ENCODE assay signal across 15 cellular contexts in the genomic region with DNA sequence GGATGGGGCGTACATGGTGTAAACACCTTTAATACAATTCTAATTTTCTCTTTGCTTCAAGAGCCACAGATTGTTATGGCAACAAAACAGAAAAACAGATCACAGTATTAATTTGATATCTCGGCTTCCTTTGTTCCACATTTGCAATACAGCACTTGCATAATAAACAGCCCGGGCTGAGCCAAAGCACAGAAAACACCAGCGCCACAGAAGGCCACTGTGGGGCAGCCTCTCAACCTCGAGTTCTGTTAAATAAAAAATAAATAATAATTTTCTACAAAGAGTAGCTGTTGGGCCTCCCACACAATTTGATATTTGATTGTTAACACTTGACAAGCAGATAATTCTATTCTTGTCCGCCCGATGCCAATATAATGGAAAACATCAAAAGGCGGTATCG.
DNase-seq lines count a peak whose midpoint lies in the region; ATAC-seq and TF ChIP-seq lines count a peak whose summit lies in the region.
"Had no signal": no experiment of that assay in that cellular context is flagged by ENCODE, and none has a peak within 500 bp of the region (broad histone marks: within the 10 kb centered on the region; RNA-seq: fewer than 3 reads in every experiment).

No MANE protein-coding gene starts in this region.

- in situ Hi-C loops in mammary epithelial cell (cut with MboI; ENCODE audit: low sequenced_read_pairs in 2 of 2): no loop called here

- no peak for TF ChIP-seq POLR2A in ovary (IDR thresholded peaks at IDR 0.05)

- ATAC-seq in right cardiac atrium (peak in 1 of 2 donors; percentile 64), left ventricle myocardium superior (no peak)

- TF ChIP-seq EP300 in ovary (IDR thresholded peaks at IDR 0.05): no peak

- H3K4me2 ChIP-seq in mammary epithelial cell (ENCODE audit: insufficient read depth, low read depth, low read length): no peak overlapping the region
- H3K4me2 ChIP-seq: BLaER1 treated with 17β-estradiol and CSF1 and Interleukin-3, amounts not matched to agents 10 nM and 100 nM had no signal

- DNase-seq in right cardiac atrium: peak in 2 of 3 donors; percentile 64
- DNase-seq in left ventricle myocardium superior: no peak
- DNase-seq in choroid plexus epithelial cell (ENCODE audit: low read depth): peak; percentile 5
- peak in 4 of 5 donors; percentile 49 to 73 (median 66) for DNase-seq in ovary
- DNase-seq in HPDE6-E6E7 (ENCODE audit: extremely low spot score): no peak
- DNase-seq in NCI-H524 (lab: John Stamatoyannopoulos, UW): no peak
- no peak for DNase-seq in GDM1 (lab: John Stamatoyannopoulos, UW)
- DNase-seq in mammary epithelial cell: no peak
- DNase-seq: Karpas-422, NCI-H1105 treated with DMSO at 0.1 percent for 48 hours, NCI-H187, NCI-H69, OCI-M1 had no signal

- CTCF ChIA-PET in mammary epithelial cell (lab: Charles Lee; ENCODE audit: low non-redundant PET): no interaction called here

- H3K4me3 ChIP-seq in right cardiac atrium (ENCODE audit: low read length) (no peak overlapping the region), choroid plexus epithelial cell (ENCODE audit: low read depth, low read length) (no peak overlapping the region), ovary (no peak overlapping the region), mammary epithelial cell (replicated peaks in 1 of 3; ENCODE audit: insufficient read depth in 1 of 3, low read depth in 2 of 3, low read length in 3 of 3) (no peak overlapping the region)
- H3K4me3 ChIP-seq: BLaER1 treated with 17β-estradiol and CSF1 and Interleukin-3, amounts not matched to agents 10 nM and 100 nM had no signal

- H3K79me2 ChIP-seq in mammary epithelial cell (ENCODE audit: insufficient read depth, low read length): no peaks in the 10 kb centered on the region

- intact Hi-C loops in right cardiac atrium (cut with DNase I) (no loop called here), left ventricle myocardium superior (cut with micrococcal nuclease) (no loop called here), ovary (cut with DNase I) (no loop called here), mammary epithelial cell (cut with micrococcal nuclease) (no loop called here)

- no peak overlapping the region for H2AFZ ChIP-seq in mammary epithelial cell (ENCODE audit: low read depth, low read length)

- no peak overlapping the region for H3K27ac ChIP-seq in right cardiac atrium (ENCODE audit: low read length)
- peak overlapping the region in 1 of 2 donors; percentile 44 for H3K27ac ChIP-seq in ovary
- H3K27ac ChIP-seq in mammary epithelial cell (ENCODE audit: insufficient read depth, low read depth, low read length): no peak overlapping the region
- H3K27ac ChIP-seq: BLaER1 treated with 17β-estradiol and CSF1 and Interleukin-3, amounts not matched to agents 10 nM and 100 nM; RWPE1 had no signal

- no peak overlapping the region for H3K9ac ChIP-seq in mammary epithelial cell (ENCODE audit: insufficient read depth, low read length)
- H3K9ac ChIP-seq: BLaER1 treated with 17β-estradiol and CSF1 and Interleukin-3, amounts not matched to agents 10 nM and 100 nM had no signal

- WGBS in right cardiac atrium: 63% methylated on average over 9 of the region's 9 CpGs
- WGBS in ovary, 3 donors: 32 to 41% (median 32%) methylated on average over 9 of the region's 9 CpGs
- 79% methylated on average over 9 of the region's 9 CpGs for WGBS in mammary epithelial cell (ENCODE audit: low coverage, missing lambda C conversion rate)

- H3K9me3 ChIP-seq in right cardiac atrium (ENCODE audit: control insufficient read depth, low read length) (no peaks in the 10 kb centered on the region), ovary (no peaks in the 10 kb centered on the region), mammary epithelial cell (replicated peaks; ENCODE audit: insufficient read depth, low read length) (peaks cover 12% of the 10 kb centered on the region)

- H3K36me3 ChIP-seq in ovary: no peaks in the 10 kb centered on the region
- no peaks in the 10 kb centered on the region for H3K36me3 ChIP-seq in mammary epithelial cell (ENCODE audit: insufficient read depth, low read length)
- H3K36me3 ChIP-seq: BLaER1 treated with 17β-estradiol and CSF1 and Interleukin-3, amounts not matched to agents 10 nM and 100 nM had no signal

- H4K20me1 ChIP-seq in mammary epithelial cell (ENCODE audit: insufficient read depth, low read length): no peaks in the 10 kb centered on the region
- H4K20me1 ChIP-seq: BLaER1 treated with 17β-estradiol and CSF1 and Interleukin-3, amounts not matched to agents 10 nM and 100 nM had no signal

- dilution Hi-C loops in mammary epithelial cell (cut with HindIII; ENCODE audit: low sequenced_read_pairs): no loop called here

- TF ChIP-seq CTCF in choroid plexus epithelial cell (conservative IDR thresholded peaks at IDR 0.05; ENCODE audit: low read depth, low read length): no peak
- TF ChIP-seq CTCF in ovary (IDR thresholded peaks at IDR 0.05): peak in 1 of 3 donors; percentile 16
- TF ChIP-seq CTCF in mammary epithelial cell (conservative IDR thresholded peaks at IDR 0.05 in 1 of 2, IDR thresholded peaks at IDR 0.05 in 1 of 2; ENCODE audit: extremely low read depth in 1 of 2, insufficient read depth in 1 of 2, low read depth in 1 of 2, low read length in 2 of 2): no peak

- H3K27me3 ChIP-seq in right cardiac atrium (ENCODE audit: control insufficient read depth, insufficient read depth): no peaks in the 10 kb centered on the region
- no peaks in the 10 kb centered on the region for H3K27me3 ChIP-seq in ovary
- H3K27me3 ChIP-seq in mammary epithelial cell (ENCODE audit: insufficient read depth, low read length): no peaks in the 10 kb centered on the region
- H3K27me3 ChIP-seq: BLaER1 treated with 17β-estradiol and CSF1 and Interleukin-3, amounts not matched to agents 10 nM and 100 nM had no signal

- H3K4me1 ChIP-seq in right cardiac atrium (ENCODE audit: control insufficient read depth, insufficient read depth, low read length) (no peaks in the 10 kb centered on the region), ovary (ENCODE audit: insufficient read depth) (peaks cover 14% of the 10 kb centered on the region), mammary epithelial cell (ENCODE audit: insufficient read depth, low read length) (no peaks in the 10 kb centered on the region)
- H3K4me1 ChIP-seq: BLaER1 treated with 17β-estradiol and CSF1 and Interleukin-3, amounts not matched to agents 10 nM and 100 nM had no signal

- no TSS peak for BruUV-seq in mammary epithelial cell (replicated peaks; lab: Mats Ljungman, UMichigan)

Comparison
In these comparisons a context has a peak if more than half of its experiments do, and no peak if none do; other contexts are left out.
1. DNase-seq: peak in right cardiac atrium (2 of 3), choroid plexus epithelial cell (single experiment) and ovary (4 of 5); none in left ventricle myocardium superior (single experiment), HPDE6-E6E7 (single experiment), NCI-H524 (0 of 2), GDM1 (single experiment) and mammary epithelial cell (single experiment).